Comparison of ENCODE assay signal across 9 cellular contexts in genomic region chr5:6737043-6737941, GRCh38. TPM values are rescaled to one million over a fixed set of nuclear protein-coding genes. Genes with fewer than 3 reads are reported as not detected.
DNase-seq lines count a peak whose midpoint lies in the region; ATAC-seq and TF ChIP-seq lines count a peak whose summit lies in the region.
"Had no signal": no experiment of that assay in that cellular context is flagged by ENCODE, and none has a peak within 500 bp of the region (broad histone marks: within the 10 kb centered on the region; RNA-seq: fewer than 3 reads in every experiment).

No MANE protein-coding gene starts in this region.

- no peaks in the 10 kb centered on the region for H3K9me3 Mint-ChIP-seq in activated CD4-positive, alpha-beta T cell treated with anti-CD3 and anti-CD28 coated beads, Interleukin-2, amount 10 ng/mL, durations not matched to agents 24 days and 14 days
- no peaks in the 10 kb centered on the region for H3K9me3 Mint-ChIP-seq in stimulated activated memory B cell treated with anti-CD40 and anti-IgM and Interleukin-4, amounts not matched to agents 10 μg/mL and 1 μg/mL and 100 μg/mL, for 72 hours
- no peaks in the 10 kb centered on the region for H3K9me3 Mint-ChIP-seq in endothelial cell (ENCODE audit: unreplicated experiment)

- peak overlapping the region; percentile 42 for H3K4me3 Mint-ChIP-seq in activated CD4-positive, alpha-beta T cell treated with anti-CD3 and anti-CD28 coated beads, Interleukin-2, amount 10 ng/mL, durations not matched to agents 24 days and 14 days
- H3K4me3 Mint-ChIP-seq in stimulated activated memory B cell treated with anti-CD40 and anti-IgM and Interleukin-4, amounts not matched to agents 10 μg/mL and 1 μg/mL and 100 μg/mL, for 72 hours, result peak overlapping the region; percentile 67
- H3K4me3 Mint-ChIP-seq in endothelial cell (ENCODE audit: unreplicated experiment), result no peak overlapping the region

- DNase-seq in activated CD4-positive, alpha-beta T cell treated with anti-CD3 and anti-CD28 coated beads, Interleukin-2, amount 10 ng/mL, durations not matched to agents 24 days and 14 days, result no peak
- DNase-seq in activated CD4-positive, alpha-beta T cell treated with anti-CD3 and anti-CD28 coated beads for 1 hour, result no peak
- DNase-seq in OCI-LY7 (ENCODE audit: low spot score), result no peak
- no peak for DNase-seq in endothelial cell (ENCODE audit: low spot score)
- DNase-seq in HEK293T (ENCODE audit: extremely low spot score), result no peak
- no peak for DNase-seq in heart left ventricle
- DNase-seq: stimulated activated CD4-positive, alpha-beta T cell treated with anti-CD3 and anti-CD28 coated beads, Interleukin-4, amount 100 ng/mL, for 24 hours had no signal

- H3K9me3 ChIP-seq in OCI-LY7 (ENCODE audit: low read length) (no peaks in the 10 kb centered on the region), heart left ventricle (no peaks in the 10 kb centered on the region)

- TF ChIP-seq POLR2A in heart left ventricle (IDR thresholded peaks at IDR 0.05), result no peak

- H3K4me3 ChIP-seq in OCI-LY7 (ENCODE audit: low read depth, low read length, poor library complexity, severe bottlenecking), result peak overlapping the region; percentile 4
- H3K4me3 ChIP-seq in heart left ventricle, result no peak overlapping the region

- ATAC-seq in HG02623 (IDR thresholded peaks at IDR 0.05; ENCODE audit: unreplicated experiment) (peak; percentile 80), heart left ventricle (no peak)
- ATAC-seq in stimulated activated memory B cell treated with anti-CD40 and anti-IgM and Interleukin-4, amounts not matched to agents 10 μg/mL and 1 μg/mL and 100 μg/mL, for 72 hours, result peak; percentile 89

- no peak overlapping the region for H2AFZ ChIP-seq in OCI-LY7 (ENCODE audit: low read length)

- WGBS in heart left ventricle, 4 donors, result 93 to 94% (median 94%) methylated on average over 24 of the region's 24 CpGs

- peak overlapping the region; percentile 56 for H3K4me2 ChIP-seq in OCI-LY7 (ENCODE audit: low read length)

- CTCF ChIA-PET in OCI-LY7 (lab: Charles Lee; ENCODE audit: unreplicated experiment) (interaction anchor here (0.6 to 1.5 kb wide), 2 partner anchors 9 to 114 kb away, joined by 3 to 4 read pairs; no protein-coding TSS in a partner anchor), HEK293T (lab: Yijun Ruan, JAX) (no interaction called here)

- no TSS peak for BruUV-seq in OCI-LY7 (replicated peaks; lab: Mats Ljungman, UMichigan)

- intact Hi-C loops in activated CD4-positive, alpha-beta T cell treated with anti-CD3 and anti-CD28 coated beads, Interleukin-2, amount 10 ng/mL, durations not matched to agents 24 days and 14 days (cut with micrococcal nuclease), result loop anchor here (2.0 kb wide), 1 partner anchor 24 kb away; the partner anchor contains the start of gene TENT4A
- intact Hi-C loops in OCI-LY7 (cut with micrococcal nuclease; ENCODE audit: unreplicated experiment), result loop anchor here (10.0 kb wide), 1 partner anchor 552 kb away; no protein-coding TSS in a partner anchor
- intact Hi-C loops in heart left ventricle (cut with DNase I), result loop anchor here in 1 of 10 donors (5.0 kb wide), 1 partner anchor 105 kb away; the partner anchor contains the start of genes NSUN2 and SRD5A1

- no peaks in the 10 kb centered on the region for H3K9me2 ChIP-seq in OCI-LY7 (ENCODE audit: insufficient read depth, low read length)

- peaks cover 71% of the 10 kb centered on the region for H3K36me3 ChIP-seq in OCI-LY7 (ENCODE audit: insufficient read depth, low read length)
- peaks cover 0 to 52% (median 47%) of the 10 kb centered on the region in 9 donors for H3K36me3 ChIP-seq in heart left ventricle

- no peaks in the 10 kb centered on the region for H3K27me3 ChIP-seq in heart left ventricle

- TF ChIP-seq CTCF in OCI-LY7 (conservative IDR thresholded peaks at IDR 0.05; ENCODE audit: low read length) (no peak), endothelial cell (IDR thresholded peaks at IDR 0.05; ENCODE audit: unreplicated experiment) (no peak), heart left ventricle (IDR thresholded peaks at IDR 0.05) (no peak)

- H3K79me2 ChIP-seq in OCI-LY7 (ENCODE audit: insufficient read depth, low read depth, low read length), result peaks cover 47% of the 10 kb centered on the region; the same call in 1 of the 2 replicates

- H3K4me1 Mint-ChIP-seq in activated CD4-positive, alpha-beta T cell treated with anti-CD3 and anti-CD28 coated beads, Interleukin-2, amount 10 ng/mL, durations not matched to agents 24 days and 14 days, result peaks cover 45% of the 10 kb centered on the region
- peaks cover 80% of the 10 kb centered on the region for H3K4me1 Mint-ChIP-seq in stimulated activated memory B cell treated with anti-CD40 and anti-IgM and Interleukin-4, amounts not matched to agents 10 μg/mL and 1 μg/mL and 100 μg/mL, for 72 hours
- H3K4me1 Mint-ChIP-seq in endothelial cell (ENCODE audit: unreplicated experiment), result peaks cover 13% of the 10 kb centered on the region

- no peaks in the 10 kb centered on the region for H3K27me3 Mint-ChIP-seq in activated CD4-positive, alpha-beta T cell treated with anti-CD3 and anti-CD28 coated beads, Interleukin-2, amount 10 ng/mL, durations not matched to agents 24 days and 14 days
- H3K27me3 Mint-ChIP-seq in stimulated activated memory B cell treated with anti-CD40 and anti-IgM and Interleukin-4, amounts not matched to agents 10 μg/mL and 1 μg/mL and 100 μg/mL, for 72 hours, result no peaks in the 10 kb centered on the region
- no peaks in the 10 kb centered on the region for H3K27me3 Mint-ChIP-seq in endothelial cell (ENCODE audit: unreplicated experiment)

- peak overlapping the region; percentile 11 for H3K27ac ChIP-seq in OCI-LY7 (ENCODE audit: low read depth, low read length, poor library complexity, severe bottlenecking)
- peak overlapping the region in 1 of 12 donors; percentile 63 for H3K27ac ChIP-seq in heart left ventricle

- peaks cover 36% of the 10 kb centered on the region for H3K4me1 ChIP-seq in OCI-LY7 (ENCODE audit: insufficient read depth, low read length, poor library complexity, severe bottlenecking)
- H3K4me1 ChIP-seq in heart left ventricle, result peaks cover 9 to 42% (median 32%) of the 10 kb centered on the region in 12 donors

- POLR2A ChIA-PET in OCI-LY7 (lab: Charles Lee) (interaction anchor here (0.9 to 1.5 kb wide), 4 partner anchors 8 to 20 kb away, joined by 3 to 5 read pairs (median 3); no protein-coding TSS in a partner anchor), HEK293T (lab: Yijun Ruan, JAX) (no interaction called here)

- peaks cover 45% of the 10 kb centered on the region for H3K36me3 Mint-ChIP-seq in activated CD4-positive, alpha-beta T cell treated with anti-CD3 and anti-CD28 coated beads, Interleukin-2, amount 10 ng/mL, durations not matched to agents 24 days and 14 days (ENCODE audit: low read depth)
- peaks cover 63% of the 10 kb centered on the region for H3K36me3 Mint-ChIP-seq in stimulated activated memory B cell treated with anti-CD40 and anti-IgM and Interleukin-4, amounts not matched to agents 10 μg/mL and 1 μg/mL and 100 μg/mL, for 72 hours
- H3K36me3 Mint-ChIP-seq in endothelial cell (ENCODE audit: low read depth, unreplicated experiment), result peaks cover 35% of the 10 kb centered on the region

- peak overlapping the region; percentile 84 for H3K27ac Mint-ChIP-seq in activated CD4-positive, alpha-beta T cell treated with anti-CD3 and anti-CD28 coated beads, Interleukin-2, amount 10 ng/mL, durations not matched to agents 24 days and 14 days
- H3K27ac Mint-ChIP-seq in stimulated activated memory B cell treated with anti-CD40 and anti-IgM and Interleukin-4, amounts not matched to agents 10 μg/mL and 1 μg/mL and 100 μg/mL, for 72 hours, result peak overlapping the region; percentile 91
- H3K27ac Mint-ChIP-seq in endothelial cell (ENCODE audit: unreplicated experiment), result no peak overlapping the region

- H4K20me1 ChIP-seq in OCI-LY7 (ENCODE audit: insufficient read depth, low read length), result peaks cover 12% of the 10 kb centered on the region; the same call in 1 of the 2 replicates

TF ChIP-seq in HEK293T, 16 proteins besides CTCF, POLR2A, EP300 and RAD21:
- TF ChIP-seq ELF4 (IDR thresholded peaks at IDR 0.05) (no peak), ZNF384 (IDR thresholded peaks at IDR 0.05) (no peak), SUZ12 (IDR thresholded peaks at IDR 0.05) (no peak), FOXM1 (IDR thresholded peaks at IDR 0.05; ENCODE audit: borderline replicate concordance) (no peak), FOXA1 (IDR thresholded peaks at IDR 0.05) (no peak), BHLHE40 (IDR thresholded peaks at IDR 0.05; ENCODE audit: borderline replicate concordance) (no peak)

RNA-seq across cellular contexts. Expression of gene TENT4A, which starts 24.1 kb away (rescaled TPM):
- total RNA-seq in activated CD4-positive, alpha-beta T cell treated with anti-CD3 and anti-CD28 coated beads, Interleukin-2, amount 10 ng/mL, durations not matched to agents 24 days and 14 days, result 38.8 and 43.4 TPM in 2 replicates
- 39.0 and 41.1 TPM in 2 replicates for total RNA-seq in OCI-LY7 (2014; rRNA removed; shearing (Covaris generic))
- total RNA-seq in OCI-LY7 (2022) (46.1 and 53.5 TPM in 2 replicates), endothelial cell (ENCODE audit: unreplicated experiment) (24.7 TPM), heart left ventricle (10 to 100 TPM in 6 of 9 donors, 1 to 10 TPM in 3; 7.0 to 20.3 (median 11.3) TPM)
- 1 to 10 TPM; 4.3 to 8.7 TPM for polyA plus RNA-seq in heart left ventricle

Comparison
In these comparisons a context has a peak if more than half of its experiments do, and no peak if none do; other contexts are left out.
1. ATAC-seq: peak in HG02623 (single experiment) and stimulated activated memory B cell treated with anti-CD40 and anti-IgM and Interleukin-4, amounts not matched to agents 10 μg/mL and 1 μg/mL and 100 μg/mL, for 72 hours (single experiment); none in heart left ventricle (0 of 4).